26 cellular contexts compared by ENCODE assay signal in the genomic region with DNA sequence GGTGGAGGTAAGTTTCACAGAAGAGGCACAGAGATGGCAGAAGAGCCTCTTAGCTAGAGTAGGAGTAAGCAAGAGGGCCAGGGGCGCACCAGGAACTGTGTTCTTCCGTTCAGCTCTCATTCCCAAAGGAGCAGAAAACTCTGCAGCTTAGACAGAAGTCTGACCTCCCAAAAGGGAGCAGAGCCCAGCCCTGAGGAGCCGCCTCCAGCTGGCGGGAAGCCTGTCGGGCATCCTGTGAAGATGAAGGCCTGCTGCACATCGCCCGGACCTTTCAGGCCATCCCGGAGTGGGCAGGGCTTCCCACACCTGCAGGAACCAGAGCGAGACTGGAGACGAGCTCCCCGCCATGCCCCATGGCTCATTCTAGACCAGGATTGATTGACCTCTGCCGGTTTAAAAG.
"Had no signal": no experiment of that assay in that cellular context is flagged by ENCODE, and none has a peak within 500 bp of the region (broad histone marks: within the 10 kb centered on the region; RNA-seq: fewer than 3 reads in every experiment).

No MANE protein-coding gene starts in this region.

- H3K27me3 Mint-ChIP-seq: progenitor cell of endocrine pancreas; stimulated activated memory B cell treated with anti-CD40 and anti-IgM and Interleukin-4, amounts not matched to agents 10 μg/mL and 1 μg/mL and 100 μg/mL, for 72 hours; type B pancreatic cell had no signal

- H3K27me3 ChIP-seq: foreskin keratinocyte, heart left ventricle, neutrophil, testis, tibial artery had no signal

- H3K27ac Mint-ChIP-seq: naive thymus-derived CD4-positive, alpha-beta T cell; progenitor cell of endocrine pancreas; stimulated activated memory B cell treated with anti-CD40 and anti-IgM and Interleukin-4, amounts not matched to agents 10 μg/mL and 1 μg/mL and 100 μg/mL, for 72 hours; type B pancreatic cell had no signal

- H3K9me3 ChIP-seq: neutrophil, pancreas, testis had no signal

- H3K4me1 Mint-ChIP-seq: central memory CD8-positive, alpha-beta T cell; naive thymus-derived CD4-positive, alpha-beta T cell; stimulated activated memory B cell treated with anti-CD40 and anti-IgM and Interleukin-4, amounts not matched to agents 10 μg/mL and 1 μg/mL and 100 μg/mL, for 72 hours had no signal

- H3K36me3 Mint-ChIP-seq: naive thymus-derived CD4-positive, alpha-beta T cell; stimulated activated memory B cell treated with anti-CD40 and anti-IgM and Interleukin-4, amounts not matched to agents 10 μg/mL and 1 μg/mL and 100 μg/mL, for 72 hours; type B pancreatic cell had no signal

- DNase-seq: dermis blood vessel endothelial cell; effector memory CD4-positive, alpha-beta T cell; foreskin keratinocyte; hippocampal formation; kidney glomerular epithelial cell; left colon; mammary epithelial cell; mesendoderm; midbrain; naive thymus-derived CD4-positive, alpha-beta T cell; sigmoid colon; stimulated activated CD4-positive, alpha-beta T cell treated with anti-CD3 and anti-CD28 coated beads, Interleukin-4, amount 100 ng/mL, for 4 hours; stimulated activated naive CD8-positive, alpha-beta T cell treated with anti-CD3 and anti-CD28 coated beads, Interleukin-15, Interleukin-2, amounts not matched to agents 100 U/mL and 50 U/mL, for 24 hours; substantia nigra; testis; tibial artery had no signal

- H3K4me3 ChIP-seq: coronary artery, esophagus muscularis mucosa, gastroesophageal sphincter, heart left ventricle, pancreas, sigmoid colon, testis, tibial artery had no signal

- H3K27ac ChIP-seq: coronary artery, esophagus muscularis mucosa, foreskin keratinocyte, gastroesophageal sphincter, heart left ventricle, neutrophil, pancreas, sigmoid colon, testis, tibial artery had no signal

- H3K9me3 Mint-ChIP-seq: central memory CD8-positive, alpha-beta T cell had no signal

- H3K36me3 ChIP-seq: esophagus muscularis mucosa, gastroesophageal sphincter, heart left ventricle, neutrophil, pancreas, sigmoid colon, tibial artery had no signal

- ATAC-seq: foreskin keratinocyte; gastroesophageal sphincter; heart left ventricle; left colon; naive thymus-derived CD4-positive, alpha-beta T cell; pancreas; stimulated activated memory B cell treated with anti-CD40 and anti-IgM and Interleukin-4, amounts not matched to agents 10 μg/mL and 1 μg/mL and 100 μg/mL, for 72 hours; stimulated activated naive CD8-positive, alpha-beta T cell treated with anti-CD3 and anti-CD28 coated beads, Interleukin-15, Interleukin-2, amounts not matched to agents 100 U/mL and 50 U/mL, for 24 hours had no signal

- H3K4me3 Mint-ChIP-seq: central memory CD8-positive, alpha-beta T cell; naive thymus-derived CD4-positive, alpha-beta T cell; stimulated activated memory B cell treated with anti-CD40 and anti-IgM and Interleukin-4, amounts not matched to agents 10 μg/mL and 1 μg/mL and 100 μg/mL, for 72 hours; type B pancreatic cell had no signal

- H3K4me1 ChIP-seq: esophagus muscularis mucosa, foreskin keratinocyte, gastroesophageal sphincter, heart left ventricle, pancreas, sigmoid colon, testis had no signal
